13 cellular contexts compared by ENCODE assay signal in genomic region chr6:15421945-15422733, GRCh38.
DNase-seq lines count a peak whose midpoint lies in the region; ATAC-seq, FAIRE-seq and TF ChIP-seq lines count a peak whose summit lies in the region.
"Had no signal": no experiment of that assay in that cellular context is flagged by ENCODE, and none has a peak within 500 bp of the region (broad histone marks: within the 10 kb centered on the region; RNA-seq: fewer than 3 reads in every experiment).

No MANE protein-coding gene starts in this region.

- H3K27ac ChIP-seq in CD4-positive, alpha-beta T cell (ENCODE audit: low read depth, low read length), result no peak overlapping the region
- H3K27ac ChIP-seq in dorsolateral prefrontal cortex (peak overlapping the region in 3 of 59 donors; percentile 11 to 29 (median 12)), esophagus muscularis mucosa (replicated peaks in 1 of 4) (no peak overlapping the region)
- H3K27ac ChIP-seq: epithelial cell of prostate had no signal

- peak overlapping the region; percentile 3 for H3K4me3 Mint-ChIP-seq in CD4-positive, alpha-beta T cell

- peaks cover 22% of the 10 kb centered on the region for H3K9me3 ChIP-seq in CD4-positive, alpha-beta T cell (ENCODE audit: control insufficient read depth, low read length)
- H3K9me3 ChIP-seq in esophagus muscularis mucosa, result peaks cover 0 to 22% (median 15%) of the 10 kb centered on the region in 4 donors

- no peak for TF ChIP-seq EP300 in esophagus muscularis mucosa (IDR thresholded peaks at IDR 0.05)

- TF ChIP-seq CTCF in CD4-positive, alpha-beta T cell (IDR thresholded peaks at IDR 0.05), result no peak
- TF ChIP-seq CTCF in NB4 (IDR thresholded peaks at IDR 0.05; ENCODE audit: low read depth, low read length) (no peak), dorsolateral prefrontal cortex (IDR thresholded peaks at IDR 0.05 in 54 of 56, conservative IDR thresholded peaks at IDR 0.05 in 2 of 56; ENCODE audit: low read depth in 1 of 56, partially characterized antibody in 56 of 56) (no peak), esophagus muscularis mucosa (IDR thresholded peaks at IDR 0.05) (no peak)

- WGBS in esophagus muscularis mucosa, result 84% methylated on average over 10 of the region's 10 CpGs

- TF ChIP-seq POLR2A in NB4 (IDR thresholded peaks at IDR 0.05; ENCODE audit: extremely low read depth, insufficient read length) (no peak), esophagus muscularis mucosa (IDR thresholded peaks at IDR 0.05; ENCODE audit: low read depth) (no peak)

- peaks cover 8 to 23% (median 11%) of the 10 kb centered on the region in 4 donors for H3K4me1 ChIP-seq in esophagus muscularis mucosa

- no peaks in the 10 kb centered on the region for H3K36me3 ChIP-seq in esophagus muscularis mucosa

- DNase-seq in CD4-positive, alpha-beta T cell, result no peak
- DNase-seq in GM19239 (ENCODE audit: insufficient read length, low spot score), result no peak
- peak; percentile 33 for DNase-seq in NB4 (ENCODE audit: low read depth)
- no peak for DNase-seq in left colon
- DNase-seq in dorsolateral prefrontal cortex, result no peak
- no peak for DNase-seq in GOT3 (lab: John Stamatoyannopoulos, UW)
- no peak for DNase-seq in occipital lobe (lab: John Stamatoyannopoulos, UW)
- DNase-seq in esophagus muscularis mucosa (ENCODE audit: extremely low spot score), result no peak
- DNase-seq: amygdala, Calu3, trophoblast cell had no signal

- H3K27me3 ChIP-seq in CD4-positive, alpha-beta T cell (ENCODE audit: control insufficient read depth, insufficient read depth, low read length), result no peaks in the 10 kb centered on the region
- no peaks in the 10 kb centered on the region for H3K27me3 ChIP-seq in dorsolateral prefrontal cortex
- no peaks in the 10 kb centered on the region for H3K27me3 ChIP-seq in esophagus muscularis mucosa

- peak; percentile 86 for FAIRE-seq in GM19239 (lab: Jason Lieb, UNC)

- no peaks in the 10 kb centered on the region for H3K27me3 Mint-ChIP-seq in CD4-positive, alpha-beta T cell

- no peak overlapping the region for H3K4me3 ChIP-seq in NB4 (ENCODE audit: low read depth, low read length)
- no peak overlapping the region for H3K4me3 ChIP-seq in dorsolateral prefrontal cortex
- H3K4me3 ChIP-seq in esophagus muscularis mucosa, result no peak overlapping the region

- H3K4me1 Mint-ChIP-seq in CD4-positive, alpha-beta T cell (ENCODE audit: low read depth), result peaks cover 66% of the 10 kb centered on the region

- CTCF ChIA-PET in CD4-positive, alpha-beta T cell (lab: Charles Lee), result interaction anchor here (1.7 kb wide), 1 partner anchor 9 kb away, joined by 4 read pairs; no protein-coding TSS in a partner anchor

- peaks cover 8% of the 10 kb centered on the region for H3K9me3 Mint-ChIP-seq in CD4-positive, alpha-beta T cell

- intact Hi-C loops in CD4-positive, alpha-beta T cell (cut with DNase I, micrococcal nuclease), result no loop called here
- intact Hi-C loops in left colon (cut with DNase I, micrococcal nuclease), result no loop called here
- intact Hi-C loops in dorsolateral prefrontal cortex (cut with DNase I), result no loop called here
- intact Hi-C loops in esophagus muscularis mucosa (cut with DNase I), result no loop called here

- peaks cover 42% of the 10 kb centered on the region for H3K36me3 Mint-ChIP-seq in CD4-positive, alpha-beta T cell (ENCODE audit: low read depth)

- peak; percentile 66 for ATAC-seq in CD4-positive, alpha-beta T cell (ENCODE audit: poor library complexity)
- ATAC-seq in left colon, result peak; percentile 67
- ATAC-seq: left lobe of liver had no signal

- peak overlapping the region; percentile 87 for H3K27ac Mint-ChIP-seq in CD4-positive, alpha-beta T cell

- POLR2A ChIA-PET in CD4-positive, alpha-beta T cell (lab: Charles Lee), result interaction anchor here (0.8 to 1.9 kb wide), 7 partner anchors 10 to 177 kb away, joined by 3 to 10 read pairs (median 4); partner anchors contain the start of gene JARID2
